In genomic region chr11:62108017-62108750, GRCh38 we compare ENCODE assay signal across 8 cellular contexts. TPM values are rescaled to one million over a fixed set of nuclear protein-coding genes. Genes with fewer than 3 reads are reported as not detected.
A peak's percentile ranks its signal among the peaks of the same experiment; 100 is the strongest.
DNase-seq lines count a peak whose midpoint lies in the region; ATAC-seq and TF ChIP-seq lines count a peak whose summit lies in the region.

No MANE protein-coding gene starts in this region.

- CTCF ChIA-PET in activated CD8-positive, alpha-beta T cell treated with anti-CD3 and anti-CD28 coated beads for 36 hours (lab: Charles Lee): interaction anchor here (0.5 to 8.4 kb wide), 70 partner anchors 9 to 360 kb away, joined by 3 to 162 read pairs (median 5); partner anchors contain the start of genes BEST1, FADS1, FADS3 and FEN1

- H3K36me3 Mint-ChIP-seq in activated CD8-positive, alpha-beta T cell treated with anti-CD3 and anti-CD28 coated beads for 36 hours (ENCODE audit: low read depth): no peaks in the 10 kb centered on the region

- H3K27me3 ChIP-seq in H7 (ENCODE audit: control insufficient read depth, insufficient read depth, low read length) (no peaks in the 10 kb centered on the region), cardiac muscle cell (no peaks in the 10 kb centered on the region)

- peak; percentile 37 for ATAC-seq in activated CD8-positive, alpha-beta T cell treated with anti-CD3 and anti-CD28 coated beads for 36 hours
- no peak for ATAC-seq in GM19328 (IDR thresholded peaks at IDR 0.05; ENCODE audit: unreplicated experiment)
- no peak for ATAC-seq in GM21619 (IDR thresholded peaks at IDR 0.05; ENCODE audit: unreplicated experiment)

- intact Hi-C loops in activated CD8-positive, alpha-beta T cell treated with anti-CD3 and anti-CD28 coated beads for 36 hours (cut with micrococcal nuclease): loop anchor here (5.0 kb wide), 1 partner anchor 211 kb away; no protein-coding TSS in a partner anchor

- no peak overlapping the region for H3K4me3 Mint-ChIP-seq in activated CD8-positive, alpha-beta T cell treated with anti-CD3 and anti-CD28 coated beads for 36 hours

- peak; percentile 78 for TF ChIP-seq CTCF in activated CD8-positive, alpha-beta T cell treated with anti-CD3 and anti-CD28 coated beads for 36 hours (IDR thresholded peaks at IDR 0.05)
- TF ChIP-seq CTCF in cardiac muscle cell (IDR thresholded peaks at IDR 0.05; ENCODE audit: low read depth, low read length): peak; percentile 74

- H3K4me3 ChIP-seq in H7 (ENCODE audit: insufficient read depth, low read depth, low read length) (no peak overlapping the region), cardiac muscle cell (no peak overlapping the region)

- H3K27ac ChIP-seq in cardiac muscle cell: no peak overlapping the region

- peaks cover 16% of the 10 kb centered on the region for H3K4me1 Mint-ChIP-seq in activated CD8-positive, alpha-beta T cell treated with anti-CD3 and anti-CD28 coated beads for 36 hours (ENCODE audit: low read depth)

- in situ Hi-C loops in Caki2 (cut with HindIII; ENCODE audit: low pct_unique_long_range_greater_than_20kb, low sequenced_read_pairs): no loop called here

- H3K36me3 ChIP-seq in H7 (replicated peaks; ENCODE audit: control insufficient read depth, insufficient read depth, low read length): no peaks in the 10 kb centered on the region
- no peaks in the 10 kb centered on the region for H3K36me3 ChIP-seq in cardiac muscle cell

- H3K9me3 ChIP-seq in cardiac muscle cell (ENCODE audit: low read depth): no peaks in the 10 kb centered on the region

- H3K4me1 ChIP-seq in cardiac muscle cell (ENCODE audit: low read depth): no peaks in the 10 kb centered on the region

- H3K9me3 Mint-ChIP-seq in activated CD8-positive, alpha-beta T cell treated with anti-CD3 and anti-CD28 coated beads for 36 hours: peaks cover 5% of the 10 kb centered on the region

- no peak overlapping the region for H3K27ac Mint-ChIP-seq in activated CD8-positive, alpha-beta T cell treated with anti-CD3 and anti-CD28 coated beads for 36 hours

- H3K27me3 Mint-ChIP-seq in activated CD8-positive, alpha-beta T cell treated with anti-CD3 and anti-CD28 coated beads for 36 hours: no peaks in the 10 kb centered on the region

- POLR2A ChIA-PET in activated CD8-positive, alpha-beta T cell treated with anti-CD3 and anti-CD28 coated beads for 36 hours (lab: Charles Lee): interaction anchor here (0.6 to 1.7 kb wide), 2 partner anchors 15 to 161 kb away, joined by 3 to 5 read pairs; partner anchors contain the start of gene INCENP

- peak; percentile 41 for DNase-seq in Caki2 (ENCODE audit: low read depth)
- DNase-seq in H7: peak; percentile 70
- DNase-seq in NCI-H446 treated with DMSO at 0.1 percent for 48 hours (lab: John Stamatoyannopoulos, UW): peak; percentile 57
- DNase-seq in activated CD8-positive, alpha-beta T cell treated with anti-CD3 and anti-CD28 coated beads for 36 hours: peak; percentile 49
- DNase-seq in cardiac muscle cell (ENCODE audit: low read depth in 1 of 2, low spot score in 1 of 2): peak; percentile 81 to 82
- peak; percentile 78 for DNase-seq in renal cortical epithelial cell (ENCODE audit: low read depth)

RNA-seq across cellular contexts. Expression of gene INCENP, which starts 15.6 kb away (rescaled TPM):
- total RNA-seq in Caki2 (2014; rRNA removed; shearing (Covaris generic); ENCODE audit: low replicate concordance): 28.8 and 34.7 TPM in 2 replicates
- total RNA-seq in H7 (2014; rRNA removed; shearing (Covaris generic)): 96.8 and 107 TPM in 2 replicates
- total RNA-seq in activated CD8-positive, alpha-beta T cell treated with anti-CD3 and anti-CD28 coated beads for 36 hours: 100 to 1,000 TPM; 126 to 130 TPM
- 18.0 and 68.7 TPM in 2 replicates for total RNA-seq in cardiac muscle cell
- 1.9 and 5.2 TPM in 2 replicates for polyA plus RNA-seq in cardiac muscle cell
- 10.9 and 13.0 TPM in 2 replicates for total RNA-seq in renal cortical epithelial cell
